7 cellular contexts compared by ENCODE assay signal in genomic region chr11:7192785-7193184, GRCh38. TPM values are rescaled to one million over a fixed set of nuclear protein-coding genes. Genes with fewer than 3 reads are reported as not detected.
"Had no signal": no experiment of that assay in that cellular context is flagged by ENCODE, and none has a peak within 500 bp of the region (broad histone marks: within the 10 kb centered on the region; RNA-seq: fewer than 3 reads in every experiment).

No MANE protein-coding gene starts in this region.

RNA-seq across cellular contexts. Expression of gene SYT9, which starts 58.9 kb away (rescaled TPM):
- total RNA-seq: PC-9, Peyer's patch, Right ventricle myocardium inferior, RPMI7951, SJCRH30, SJSA1, T-cell had no signal
